In genomic region chr15:82286475-82286874, GRCh38 we compare ENCODE assay signal across 8 cellular contexts. TPM values are rescaled to one million over a fixed set of nuclear protein-coding genes. Genes with fewer than 3 reads are reported as not detected.
DNase-seq lines count a peak whose midpoint lies in the region; ATAC-seq, FAIRE-seq and TF ChIP-seq lines count a peak whose summit lies in the region.
"Not testable (repeated sequence)": the region's sequence is repeated elsewhere in the genome, so short reads cannot be mapped to it uniquely, and the experiment has no call there.
"Had no signal": no experiment of that assay in that cellular context is flagged by ENCODE, and none has a peak within 500 bp of the region (broad histone marks: within the 10 kb centered on the region; RNA-seq: fewer than 3 reads in every experiment).

No MANE protein-coding gene starts in this region.

- not testable (repeated sequence) for H3K9ac ChIP-seq in K562 (ENCODE audit: insufficient read depth in 1 of 2, low read depth in 2 of 2, low read length in 2 of 2)

- peaks cover 34% of the 10 kb centered on the region for H3K4me1 Mint-ChIP-seq in activated CD4-positive, alpha-beta T cell treated with anti-CD3 and anti-CD28 coated beads for 36 hours

- H3K79me2 ChIP-seq in K562 (ENCODE audit: control insufficient read depth, insufficient read depth, low read length): not testable (repeated sequence)

- TF ChIP-seq CTCF in K562 (IDR thresholded peaks at IDR 0.05 in 2 of 3, conservative IDR thresholded peaks at IDR 0.05 in 1 of 3; ENCODE audit: insufficient read depth in 2 of 3, low read depth in 1 of 3, low read length in 3 of 3): not testable (repeated sequence)

- H3K4me3 Mint-ChIP-seq in activated CD4-positive, alpha-beta T cell treated with anti-CD3 and anti-CD28 coated beads for 36 hours: peak overlapping the region; percentile 6

- H3K4me2 ChIP-seq in K562 (ENCODE audit: insufficient read depth, low read length): not testable (repeated sequence)

- peak; percentile 23 for FAIRE-seq in K562 (lab: Jason Lieb, UNC)

- H3K27me3 Mint-ChIP-seq in activated CD4-positive, alpha-beta T cell treated with anti-CD3 and anti-CD28 coated beads for 36 hours: not testable (repeated sequence)

- CTCF ChIA-PET in activated CD4-positive, alpha-beta T cell treated with anti-CD3 and anti-CD28 coated beads for 36 hours (lab: Charles Lee): interaction anchor here (1.1 kb wide), 1 partner anchor 9 kb away, joined by 3 read pairs; no protein-coding TSS in a partner anchor
- CTCF ChIA-PET in K562 (lab: Yijun Ruan, JAX; ENCODE audit: low intra/inter-chr PET ratio): not testable (repeated sequence)

- H3K27ac Mint-ChIP-seq in activated CD4-positive, alpha-beta T cell treated with anti-CD3 and anti-CD28 coated beads for 36 hours: peak overlapping the region; percentile 78

- POLR2A ChIA-PET in activated CD4-positive, alpha-beta T cell treated with anti-CD3 and anti-CD28 coated beads for 36 hours (lab: Charles Lee); K562 (lab: Yijun Ruan, JAX): not testable (repeated sequence)

- not testable (repeated sequence) for BruUV-seq in K562 (replicated peaks; lab: Mats Ljungman, UMichigan)

- H3K9me3 ChIP-seq in K562 (replicated peaks; ENCODE audit: control insufficient read depth, insufficient read depth, low read depth, low read length): not testable (repeated sequence)

- H3K9me1 ChIP-seq in K562 (ENCODE audit: control insufficient read depth, insufficient read depth, low read length): not testable (repeated sequence)

- peaks cover 8 to 14% of the 10 kb centered on the region in 2 experiments; a peak in 3 of 5 replicates for H3K4me1 ChIP-seq in K562 (replicated peaks in 1 of 2; ENCODE audit: control insufficient read depth in 2 of 2, insufficient read depth in 2 of 2, low read length in 2 of 2)

- not testable (repeated sequence) for TF ChIP-seq RAD21 in K562 (CRISPR knock-in tag; conservative IDR thresholded peaks at IDR 0.05 in 1 of 2, IDR thresholded peaks at IDR 0.05 in 1 of 2)

- DNase-seq in activated CD4-positive, alpha-beta T cell treated with anti-CD3 and anti-CD28 coated beads for 36 hours; K562 (ENCODE audit: extremely low read depth in 1 of 4, low spot score in 3 of 4): not testable (repeated sequence)

- not testable (repeated sequence) for TF ChIP-seq POLR2A in K562 (conservative IDR thresholded peaks at IDR 0.05)

- not testable (repeated sequence) for H3K4me3 ChIP-seq in K562

- H3K27ac ChIP-seq in K562 (ENCODE audit: extremely low read depth, low read depth, low read length): not testable (repeated sequence)

- not testable (repeated sequence) for TF ChIP-seq EP300 in K562 (IDR thresholded peaks at IDR 0.05; ENCODE audit: low read length)

- intact Hi-C loops in activated CD4-positive, alpha-beta T cell treated with anti-CD3 and anti-CD28 coated beads for 36 hours (cut with DNase I, micrococcal nuclease): loop anchor here in 1 of 2 experiments (1.0 kb wide), 1 partner anchor 24 kb away; the partner anchor contains the start of genes EFL1 and SAXO2
- intact Hi-C loops in K562 (cut with micrococcal nuclease): not testable (repeated sequence)

- not testable (repeated sequence) for H3K36me3 ChIP-seq in K562 (ENCODE audit: control insufficient read depth, insufficient read depth, low read length)

- in situ Hi-C loops in K562 (cut with MboI): loop anchor here (10.0 kb wide), 1 partner anchor 1768 kb away; no protein-coding TSS in a partner anchor

- H2AFZ ChIP-seq in K562 (ENCODE audit: low read depth, low read length): peak overlapping the region; percentile 74

- not testable (repeated sequence) for H3K27me3 ChIP-seq in K562 (ENCODE audit: control insufficient read depth in 2 of 2, insufficient read depth in 2 of 2, low read length in 2 of 2)

- H4K20me1 ChIP-seq in K562 (replicated peaks; ENCODE audit: control insufficient read depth, insufficient read depth, low read length): not testable (repeated sequence)

- ATAC-seq in GM18511 (IDR thresholded peaks at IDR 0.05; ENCODE audit: unreplicated experiment) (peak; percentile 96), GM19463 (IDR thresholded peaks at IDR 0.05; ENCODE audit: unreplicated experiment) (peak; percentile 90), HG02610 (IDR thresholded peaks at IDR 0.05; ENCODE audit: unreplicated experiment) (peak; percentile 85), HG03095 (IDR thresholded peaks at IDR 0.05; ENCODE audit: unreplicated experiment) (peak; percentile 94), HG03571 (IDR thresholded peaks at IDR 0.05; ENCODE audit: unreplicated experiment) (peak; percentile 94), K562 (peak; percentile 31; the same call in 2 of the 3 replicates)
- ATAC-seq in activated CD4-positive, alpha-beta T cell treated with anti-CD3 and anti-CD28 coated beads for 36 hours: peak; percentile 86

- WGBS in K562 (ENCODE audit: insufficient coverage, low coverage, missing lambda C conversion rate): 35% methylated on average over 4 of the region's 4 CpGs

- H3K9me3 Mint-ChIP-seq in activated CD4-positive, alpha-beta T cell treated with anti-CD3 and anti-CD28 coated beads for 36 hours (ENCODE audit: low read depth): not testable (repeated sequence)

- H3K36me3 Mint-ChIP-seq in activated CD4-positive, alpha-beta T cell treated with anti-CD3 and anti-CD28 coated beads for 36 hours (ENCODE audit: low read depth): not testable (repeated sequence)

TF ChIP-seq in K562, 482 proteins besides CTCF, POLR2A, EP300 and RAD21:
- TF ChIP-seq PKNOX1 (IDR thresholded peaks at IDR 0.05): peak; percentile 27; the same call in 1 of the 2 replicates
- peak; percentile 43; the same call in 1 of the 2 replicates for TF ChIP-seq ZNF316 (IDR thresholded peaks at IDR 0.05)
- 0 out of 2 replicates have a peak, but pooled peaks have one; percentile 19 for TF ChIP-seq C11orf30 (IDR thresholded peaks at IDR 0.05; ENCODE audit: low read depth)
TF ChIP-seq in K562: peak in this region for 3; not testable (repeated sequence) for 479.

RNA-seq across cellular contexts. Expression of gene SAXO2, which starts 23.9 kb away (rescaled TPM):
- total RNA-seq in activated CD4-positive, alpha-beta T cell treated with anti-CD3 and anti-CD28 coated beads for 36 hours: 1 to 10 TPM; 4.4 to 6.9 TPM
- total RNA-seq in K562 (2011; cell fraction: chromatin; rRNA removed; ENCODE audit: low replicate concordance): 7.6 and 10.0 TPM in 2 replicates
- total RNA-seq in K562 (2011; cell fraction: nucleolus; rRNA removed): 7.0 and 21.3 TPM in 2 replicates
- total RNA-seq in K562 (2011; cell fraction: nucleoplasm; rRNA removed): 17.5 and 28.9 TPM in 2 replicates
- total RNA-seq in K562 (2014; rRNA removed) (3.2 and 8.5 TPM in 2 replicates), K562 (2014; rRNA removed; fragmentation: Illumina TruSeq; extraction: Trizol) (3.1 and 3.6 TPM in 2 replicates), K562 (2015; rRNA removed; fragmentation: Illumina TruSeq; extraction: Trizol) (5.0 and 8.6 TPM in 2 replicates), K562 (2021) (5.7 and 8.2 TPM in 2 replicates)
- polyA plus RNA-seq in K562 (2011; rRNA removed) (12.0 and 14.2 TPM in 2 replicates), K562 (2014; fragmentation: Illumina TruSeq; extraction: Trizol) (3.8 and 4.5 TPM in 2 replicates), K562 (2014; fragmentation: Nextera tagmentation; extraction: Ambion mirVana) (1 to 10 TPM; 6.0 to 9.5 TPM), K562 (2014; rRNA removed) (9.6 and 10.0 TPM in 2 replicates)
- polyA plus RNA-seq in K562 (2011; cell fraction: cytosol; rRNA removed): 4.0 and 5.6 TPM in 2 replicates
- polyA plus RNA-seq in K562 (2011; cell fraction: nucleus; rRNA removed): 10.9 and 12.6 TPM in 2 replicates
- 7.6 and 9.3 TPM in 2 replicates for polyA plus RNA-seq in K562 (2012)
- polyA minus RNA-seq in K562 (2011; rRNA and poly(A)+ RNA removed): 0.67 and 2.9 TPM in 2 replicates
- polyA minus RNA-seq in K562 (2011; cell fraction: cytosol; rRNA and poly(A)+ RNA removed): 0.29 TPM in 1 of 2 replicates, not detected in the other
- polyA minus RNA-seq in K562 (2011; cell fraction: nucleus; rRNA and poly(A)+ RNA removed): 9.7 and 18.3 TPM in 2 replicates
- total RNA-seq: IMR-90 had no signal

RNA-seq across cellular contexts. Expression of gene EFL1, which starts 23.9 kb away (rescaled TPM):
- total RNA-seq in activated CD4-positive, alpha-beta T cell treated with anti-CD3 and anti-CD28 coated beads for 36 hours: 10 to 100 TPM; 25.0 to 30.2 TPM
- 29.4 and 54.1 TPM in 2 replicates for total RNA-seq in K562 (2011; cell fraction: chromatin; rRNA removed; ENCODE audit: low replicate concordance)
- total RNA-seq in K562 (2011; cell fraction: nucleolus; rRNA removed): 14.3 and 17.9 TPM in 2 replicates
- total RNA-seq in K562 (2011; cell fraction: nucleoplasm; rRNA removed): 20.7 and 30.6 TPM in 2 replicates
- total RNA-seq in K562 (2014; rRNA removed) (14.0 and 18.0 TPM in 2 replicates), K562 (2014; rRNA removed; fragmentation: Illumina TruSeq; extraction: Trizol) (24.3 and 26.6 TPM in 2 replicates), K562 (2015; rRNA removed; fragmentation: Illumina TruSeq; extraction: Trizol) (21.8 and 23.0 TPM in 2 replicates), K562 (2021) (16.6 and 17.4 TPM in 2 replicates)
- polyA plus RNA-seq in K562 (2011; rRNA removed) (17.1 and 26.2 TPM in 2 replicates), K562 (2014; fragmentation: Illumina TruSeq; extraction: Trizol) (17.9 and 32.5 TPM in 2 replicates), K562 (2014; fragmentation: Nextera tagmentation; extraction: Ambion mirVana) (10 to 100 TPM in 1 of 2 experiments, 1 to 10 TPM in 1; 4.8 to 16.9 TPM), K562 (2014; rRNA removed) (13.4 and 14.7 TPM in 2 replicates)
- polyA plus RNA-seq in K562 (2011; cell fraction: cytosol; rRNA removed): 5.6 and 7.8 TPM in 2 replicates
- 11.1 and 12.7 TPM in 2 replicates for polyA plus RNA-seq in K562 (2011; cell fraction: nucleus; rRNA removed)
- polyA plus RNA-seq in K562 (2012): 11.9 and 12.9 TPM in 2 replicates
- 39.6 and 46.1 TPM in 2 replicates for polyA minus RNA-seq in K562 (2011; rRNA and poly(A)+ RNA removed)
- 16.9 and 21.6 TPM in 2 replicates for polyA minus RNA-seq in K562 (2011; cell fraction: cytosol; rRNA and poly(A)+ RNA removed)
- 20.9 and 29.1 TPM in 2 replicates for polyA minus RNA-seq in K562 (2011; cell fraction: nucleus; rRNA and poly(A)+ RNA removed)

Comparison
In these comparisons a context has a peak if more than half of its experiments do, and no peak if none do; other contexts are left out.
1. ATAC-seq: peak in every context shown above with its lines; median percentile 96 in GM18511; 94 in HG03095; 94 in HG03571; 90 in GM19463; 86 in activated CD4-positive, alpha-beta T cell treated with anti-CD3 and anti-CD28 coated beads for 36 hours; 85 in HG02610; 31 in K562.